In genomic region chr16:54734156-54734555, GRCh38 we compare ENCODE assay signal across 27 cellular contexts.
"Had no signal": no experiment of that assay in that cellular context is flagged by ENCODE, and none has a peak within 500 bp of the region (broad histone marks: within the 10 kb centered on the region; RNA-seq: fewer than 3 reads in every experiment).

No MANE protein-coding gene starts in this region.

- H3K27me3 ChIP-seq: stomach, suprapubic skin, testis, thyroid gland, tibial artery, tibial nerve, upper lobe of left lung, upper lobe of right lung, vagina had no signal

- H3K4me1 ChIP-seq: stomach, suprapubic skin, testis, thyroid gland, tibial artery, tibial nerve, transverse colon, upper lobe of left lung, upper lobe of right lung, uterus, vagina had no signal

- H3K27ac ChIP-seq: stomach, suprapubic skin, testis, thoracic aorta, thyroid gland, tibial artery, tibial nerve, transverse colon, upper lobe of left lung, upper lobe of right lung, uterus, vagina had no signal

- H3K4me3 ChIP-seq: stomach, suprapubic skin, testis, thoracic aorta, thyroid gland, tibial artery, tibial nerve, transverse colon, upper lobe of left lung, upper lobe of right lung, uterus, vagina had no signal

- FAIRE-seq: urothelium cell line had no signal

- H3K9me3 ChIP-seq: stomach, suprapubic skin, testis, thoracic aorta, thyroid gland, tibial artery, tibial nerve, transverse colon, upper lobe of left lung, upper lobe of right lung, uterus, vagina had no signal

- H3K36me3 ChIP-seq: stomach, suprapubic skin, thoracic aorta, thyroid gland, tibial artery, tibial nerve, transverse colon, upper lobe of left lung, upper lobe of right lung, uterus, vagina had no signal

- DNase-seq: stimulated activated CD4-positive, alpha-beta T cell treated with anti-CD3 and anti-CD28 coated beads, Interleukin-2, amount 100 ng/mL, for 48 hours; stimulated activated CD4-positive, alpha-beta T cell treated with anti-CD3 and anti-CD28 coated beads, Interleukin-4, amount 100 ng/mL, for 1 hour; stimulated activated CD4-positive, alpha-beta T cell treated with anti-CD3 and anti-CD28 coated beads, Interleukin-4, amount 100 ng/mL, for 24 hours; stimulated activated CD4-positive, alpha-beta T cell treated with anti-CD3 and anti-CD28 coated beads, Interleukin-4, amount 100 ng/mL, for 4 hours; stimulated activated CD8-positive, alpha-beta memory T cell treated with anti-CD3 and anti-CD28 coated beads, Interleukin-4, amount 100 ng/mL, for 48 hours; stimulated activated naive B cell treated with anti-CD40 and anti-IgM and Interleukin-4, amounts not matched to agents 10 μg/mL and 1 μg/mL and 100 μg/mL, for 72 hours; stimulated activated naive CD4-positive, alpha-beta T cell; stimulated activated naive CD4-positive, alpha-beta T cell treated with Interleukin-2 at 50 U/mL for 16 hours; stimulated activated naive CD8-positive, alpha-beta T cell treated with anti-CD3 and anti-CD28 coated beads, Interleukin-15, amount 100 ng/mL, for 72 hours; stimulated activated naive CD8-positive, alpha-beta T cell treated with anti-CD3 and anti-CD28 coated beads, Interleukin-15, Interleukin-2, amounts not matched to agents 100 U/mL and 50 U/mL, for 24 hours; stomach; substantia nigra; testis; thyroid gland; tibial artery; transverse colon; trophoblast cell; upper lobe of left lung; upper lobe of right lung; uterus had no signal

- ATAC-seq: stimulated activated effector memory CD8-positive, alpha-beta T cell treated with anti-CD3 and anti-CD28 coated beads, Interleukin-12 subunit alpha, Interleukin-12 subunit beta, amount 100 ng/mL, for 72 hours; stimulated activated memory B cell treated with anti-CD40 and anti-IgM and Interleukin-4, amounts not matched to agents 10 μg/mL and 1 μg/mL and 100 μg/mL, for 72 hours; stimulated activated naive B cell treated with anti-CD40 and anti-IgM and Interleukin-4, amounts not matched to agents 10 μg/mL and 1 μg/mL and 100 μg/mL, for 72 hours; stimulated activated naive CD8-positive, alpha-beta T cell treated with anti-CD3 and anti-CD28 coated beads, Interleukin-15, amount 100 ng/mL, for 72 hours; stimulated activated naive CD8-positive, alpha-beta T cell treated with anti-CD3 and anti-CD28 coated beads, Interleukin-15, Interleukin-2, amounts not matched to agents 100 U/mL and 50 U/mL, for 24 hours; upper lobe of right lung had no signal
